In the genomic region with DNA sequence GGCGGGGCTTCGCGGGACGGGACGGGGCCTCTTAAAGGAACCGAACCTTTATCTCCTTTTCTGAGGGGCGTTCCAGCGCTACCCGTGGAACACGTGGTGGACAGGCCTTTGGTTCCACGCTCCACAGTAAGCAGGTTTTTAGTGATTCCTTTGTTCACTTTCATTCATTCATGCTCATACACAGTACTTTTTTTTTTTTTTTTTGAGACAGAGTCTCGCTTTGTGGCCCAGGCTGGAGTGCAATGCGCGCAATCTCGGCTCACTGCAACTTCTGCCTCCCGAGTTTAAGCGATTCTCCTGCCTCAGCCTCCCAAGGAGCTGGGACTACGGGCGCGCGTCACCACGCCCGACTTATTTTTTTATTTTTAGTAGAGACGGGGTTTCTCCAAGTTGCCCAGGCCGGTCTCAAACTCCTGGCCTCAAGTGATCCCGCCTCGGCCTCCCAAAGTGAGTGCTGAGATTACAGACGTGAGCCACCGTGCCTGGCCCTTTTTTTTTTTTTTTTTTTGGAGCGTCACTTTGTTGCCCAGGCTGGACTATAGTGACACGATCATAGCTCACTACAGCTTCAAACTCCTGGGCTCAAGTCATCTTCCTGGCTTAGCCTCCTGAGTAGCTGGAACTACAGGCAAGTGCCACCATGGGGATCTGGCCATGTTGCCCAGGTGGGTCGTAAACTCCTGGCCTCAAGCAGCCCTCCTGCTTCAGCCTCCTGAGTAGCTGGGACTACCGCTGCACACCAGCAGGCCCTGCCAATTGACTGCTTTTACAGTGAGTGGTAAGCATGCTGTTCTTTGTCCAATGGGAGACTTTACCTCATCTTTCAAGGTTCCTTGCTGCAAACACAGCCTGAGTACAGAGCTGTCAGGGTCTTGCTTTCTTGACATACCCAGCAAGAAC, we compare ENCODE assay signal across 9 cellular contexts. TPM values are rescaled to one million over a fixed set of nuclear protein-coding genes. Genes with fewer than 3 reads are reported as not detected.
DNase-seq lines count a peak whose midpoint lies in the region; ATAC-seq and TF ChIP-seq lines count a peak whose summit lies in the region.
"Had no signal": no experiment of that assay in that cellular context is flagged by ENCODE, and none has a peak within 500 bp of the region (broad histone marks: within the 10 kb centered on the region; RNA-seq: fewer than 3 reads in every experiment).

No MANE protein-coding gene starts in this region.

- no peak overlapping the region for H4K8ac ChIP-seq in mesendoderm (ENCODE audit: low read depth, low read length)

- DNase-seq in HFFc6: no peak
- DNase-seq in mesendoderm: no peak
- DNase-seq in NCI-H187 treated with DMSO at 0.1 percent for 48 hours (lab: John Stamatoyannopoulos, UW): no peak
- DNase-seq in GM10266 (ENCODE audit: extremely low spot score): no peak

- H3K18ac ChIP-seq in mesendoderm (ENCODE audit: low read length): peak overlapping the region; percentile 15

- H3K36me3 Mint-ChIP-seq in HFFc6 (ENCODE audit: low read depth) (peaks cover 9% of the 10 kb centered on the region; the same call in 1 of the 2 replicates), brain (no peaks in the 10 kb centered on the region)

- no peak overlapping the region for H3K23ac ChIP-seq in mesendoderm (ENCODE audit: low read length)

- H4K5ac ChIP-seq in mesendoderm (ENCODE audit: low read length): no peak overlapping the region

- H3K9me3 Mint-ChIP-seq in HFFc6 (no peaks in the 10 kb centered on the region), brain (no peaks in the 10 kb centered on the region)

- H3K4me3 ChIP-seq in mesendoderm (ENCODE audit: low read length): no peak overlapping the region

- H3K4ac ChIP-seq in mesendoderm (ENCODE audit: low read depth, low read length): peak overlapping the region; percentile 70

- peaks cover 2% of the 10 kb centered on the region for H3K79me1 ChIP-seq in mesendoderm (ENCODE audit: low read length)

- H2BK120ac ChIP-seq in mesendoderm (ENCODE audit: low read depth, low read length): no peak overlapping the region

- WGBS in mesendoderm (ENCODE audit: extremely low coverage, insufficient coverage, low lambda C conversion rate): no CpG with 5 or more reads among the region's 33 CpGs

- peak overlapping the region; percentile 86 for H3K27ac ChIP-seq in 22Rv1
- H3K27ac ChIP-seq in mesendoderm (ENCODE audit: low read depth, low read length): peak overlapping the region; percentile 75

- H3K79me2 ChIP-seq in mesendoderm (ENCODE audit: control insufficient read depth, insufficient read depth, low read length): peaks cover 8% of the 10 kb centered on the region

- peaks cover 3% of the 10 kb centered on the region for H3K36me3 ChIP-seq in mesendoderm (ENCODE audit: control insufficient read depth, insufficient read depth, low read length)

- H3K9ac ChIP-seq in mesendoderm (ENCODE audit: low read length): peak overlapping the region; percentile 62

- no peak overlapping the region for H2BK15ac ChIP-seq in mesendoderm (replicated peaks; ENCODE audit: low read depth)

- TF ChIP-seq CTCF in 22Rv1 (IDR thresholded peaks at IDR 0.05) (no peak), HFFc6 (IDR thresholded peaks at IDR 0.05) (no peak), brain (conservative IDR thresholded peaks at IDR 0.05) (no peak), GM10266 (IDR thresholded peaks at IDR 0.05; ENCODE audit: control insufficient read depth, insufficient read depth, low read depth, missing control alignments) (no peak)

- no peaks in the 10 kb centered on the region for H3K27me3 ChIP-seq in mesendoderm (ENCODE audit: insufficient read depth, low read length, poor library complexity)

- H2AK5ac ChIP-seq in mesendoderm (ENCODE audit: low read length): no peak overlapping the region

- H3K4me1 Mint-ChIP-seq in HFFc6 (ENCODE audit: low read depth): peaks cover 29% of the 10 kb centered on the region
- H3K4me1 Mint-ChIP-seq in brain: peaks cover 70% of the 10 kb centered on the region

- H3K4me3 Mint-ChIP-seq in HFFc6: peak overlapping the region; percentile 94
- peak overlapping the region; percentile 89 to 94 (median 93) for H3K4me3 Mint-ChIP-seq in brain

- ATAC-seq in HG03469 (IDR thresholded peaks at IDR 0.05; ENCODE audit: unreplicated experiment): no peak
- ATAC-seq in HG02840 (IDR thresholded peaks at IDR 0.05; ENCODE audit: low FRiP score, unreplicated experiment): no peak

- peaks cover 5% of the 10 kb centered on the region for H3K4me1 ChIP-seq in mesendoderm (ENCODE audit: control insufficient read depth, low read depth, low read length)

- no peak overlapping the region for H2BK5ac ChIP-seq in mesendoderm (ENCODE audit: low read length)

- peak overlapping the region; percentile 81 for H3K56ac ChIP-seq in mesendoderm (ENCODE audit: low read length)

- peak overlapping the region; percentile 88 for H3K27ac Mint-ChIP-seq in HFFc6
- peak overlapping the region; percentile 85 to 97 (median 92) for H3K27ac Mint-ChIP-seq in brain

- H3K27me3 Mint-ChIP-seq in HFFc6 (ENCODE audit: insufficient read depth) (peaks cover 2% of the 10 kb centered on the region), brain (peaks cover 4% of the 10 kb centered on the region)

- peak overlapping the region; percentile 5 for H3K4me2 ChIP-seq in mesendoderm (ENCODE audit: low read length)

RNA-seq across cellular contexts. Expression of a gene that starts 0.5 kb away (rescaled TPM):
- total RNA-seq in HFFc6 (2021; fragmentation: NEBNext Ultra II Directional; extraction: Animal tissue kit (Norgen Biotek cat#: 25700)): 10 to 100 TPM; 15.6 to 29.4 (median 26.3) TPM
- polyA plus RNA-seq in brain (ENCODE audit: insufficient read depth, low read depth, low replicate concordance): 40.5 TPM
- polyA plus RNA-seq in mesendoderm (2013, experiment 1 of 2): 46.1 TPM
- polyA plus RNA-seq in mesendoderm (2013, experiment 2 of 2): 46.4 TPM

RNA-seq across cellular contexts. Expression of a gene that starts 20.8 kb away (rescaled TPM):
- total RNA-seq in HFFc6 (2021; fragmentation: NEBNext Ultra II Directional; extraction: Animal tissue kit (Norgen Biotek cat#: 25700)): under 1 TPM; 0.05 to 0.32 (median 0.25) TPM
- polyA plus RNA-seq in brain (ENCODE audit: insufficient read depth, low read depth, low replicate concordance): 1.4 TPM
- polyA plus RNA-seq in mesendoderm (2013, experiment 1 of 2): 0.77 TPM
- polyA plus RNA-seq in mesendoderm (2013, experiment 2 of 2): 0.67 TPM

RNA-seq across cellular contexts. Expression of a gene that starts 21.8 kb away (rescaled TPM):
- under 1 TPM in 2 of 6 experiments, not detected in 4; 0.05 to 0.17 TPM for total RNA-seq in HFFc6 (2021; fragmentation: NEBNext Ultra II Directional; extraction: Animal tissue kit (Norgen Biotek cat#: 25700))
- 289 TPM for polyA plus RNA-seq in brain (ENCODE audit: insufficient read depth, low read depth, low replicate concordance)
- polyA plus RNA-seq in mesendoderm (2013, experiment 1 of 2): 5.5 TPM
- 6.0 TPM for polyA plus RNA-seq in mesendoderm (2013, experiment 2 of 2)

RNA-seq across cellular contexts. Expression of a gene that starts 32.6 kb away (rescaled TPM):
- not detected for total RNA-seq in HFFc6 (2021; fragmentation: NEBNext Ultra II Directional; extraction: Animal tissue kit (Norgen Biotek cat#: 25700))
- polyA plus RNA-seq in brain (ENCODE audit: insufficient read depth, low read depth, low replicate concordance): 4.1 TPM
- polyA plus RNA-seq in mesendoderm (2013, experiment 1 of 2): 0.10 TPM
- polyA plus RNA-seq in mesendoderm (2013, experiment 2 of 2): 0.15 TPM
- total RNA-seq: NCI-H460 had no signal
